ENCODE assay signal across 8 cellular contexts in the genomic region with DNA sequence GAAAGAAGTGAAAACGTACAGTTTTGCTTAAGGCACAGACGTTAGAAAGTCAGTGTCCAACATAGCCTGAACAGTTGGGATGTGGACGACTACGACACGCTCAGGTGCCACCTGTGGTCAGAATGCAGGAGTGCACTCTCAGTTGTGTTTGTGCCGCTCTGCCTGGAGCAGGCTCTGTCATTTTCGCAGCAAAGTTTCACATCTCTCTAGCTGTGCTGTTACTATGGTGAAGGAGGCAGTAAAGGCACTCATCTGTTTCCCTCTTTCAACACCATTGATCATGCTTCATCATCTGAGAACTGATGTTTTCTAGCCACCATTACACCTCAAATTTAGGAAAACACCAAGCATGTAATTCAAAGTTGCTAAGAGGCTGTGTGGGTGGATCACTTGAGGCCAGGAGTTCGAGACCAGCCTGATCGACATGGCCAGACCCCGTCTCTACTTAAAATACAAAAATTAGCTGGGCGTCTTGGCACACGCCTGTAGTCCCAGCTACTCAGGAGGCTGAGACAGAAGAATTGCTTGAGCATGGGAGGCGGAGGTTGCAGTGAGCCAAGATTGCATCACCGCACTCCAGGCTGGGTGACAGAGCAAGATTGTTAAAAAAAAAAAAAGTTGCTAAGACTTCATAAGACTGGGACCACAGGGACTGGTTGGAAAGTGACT. TPM values are rescaled to one million over a fixed set of nuclear protein-coding genes. Genes with fewer than 3 reads are reported as not detected.
DNase-seq lines count a peak whose midpoint lies in the region; ATAC-seq, FAIRE-seq and TF ChIP-seq lines count a peak whose summit lies in the region.

No MANE protein-coding gene starts in this region.

- H3K9me3 Mint-ChIP-seq in central memory CD8-positive, alpha-beta T cell = no peaks in the 10 kb centered on the region
- no peaks in the 10 kb centered on the region for H3K9me3 Mint-ChIP-seq in natural killer cell

- no peaks in the 10 kb centered on the region for H3K27me3 Mint-ChIP-seq in central memory CD8-positive, alpha-beta T cell
- H3K27me3 Mint-ChIP-seq in natural killer cell (ENCODE audit: low read depth in 2 of 2) = peaks cover 33 to 54% of the 10 kb centered on the region in 2 donors

- ATAC-seq in GM21737 (IDR thresholded peaks at IDR 0.05; ENCODE audit: unreplicated experiment) (peak; percentile 97), natural killer cell (peak; percentile 48 to 54 (median 53))
- peak; percentile 76 for ATAC-seq in central memory CD8-positive, alpha-beta T cell (replicated peaks; ENCODE audit: extremely low read depth, poor library complexity, severe bottlenecking)

- H3K4me3 Mint-ChIP-seq in central memory CD8-positive, alpha-beta T cell = no peak overlapping the region
- H3K4me3 Mint-ChIP-seq in natural killer cell = no peak overlapping the region

- WGBS in lower leg skin, 2 donors = 48 to 50% methylated on average over 14 of the region's 14 CpGs

- intact Hi-C loops in natural killer cell (cut with micrococcal nuclease) = no loop called here
- intact Hi-C loops in lower leg skin (cut with DNase I; ENCODE audit: low total_unique reads) = no loop called here

- no peak overlapping the region for H3K4me3 ChIP-seq in lower leg skin (ENCODE audit: low read depth, poor library complexity, severe bottlenecking)

- TF ChIP-seq CTCF in natural killer cell (IDR thresholded peaks at IDR 0.05) = no peak
- TF ChIP-seq CTCF in lower leg skin (IDR thresholded peaks at IDR 0.05) = no peak

- peak; percentile 96 for FAIRE-seq in HTR-8/SVneo (lab: Jason Lieb, UNC)

- TF ChIP-seq POLR2A in lower leg skin (IDR thresholded peaks at IDR 0.05) = no peak

- H3K36me3 Mint-ChIP-seq in central memory CD8-positive, alpha-beta T cell (ENCODE audit: insufficient read depth) = peaks cover 1% of the 10 kb centered on the region
- no peaks in the 10 kb centered on the region for H3K36me3 Mint-ChIP-seq in natural killer cell

- H3K27ac Mint-ChIP-seq in central memory CD8-positive, alpha-beta T cell (ENCODE audit: low read depth) = no peak overlapping the region
- H3K27ac Mint-ChIP-seq in natural killer cell = no peak overlapping the region

- peak; percentile 29 for DNase-seq in activated CD8-positive, alpha-beta memory T cell treated with anti-CD3 and anti-CD28 coated beads, Interleukin-2, amount 50 U/mL, for 4 hours
- DNase-seq in activated CD8-positive, alpha-beta memory T cell treated with anti-CD3 and anti-CD28 coated beads for 24 hours = no peak
- DNase-seq in HTR-8/SVneo (ENCODE audit: insufficient read length, low spot score) = peak; percentile 69
- DNase-seq in SK-N-DZ (ENCODE audit: low spot score) = peak; percentile 69
- no peak for DNase-seq in central memory CD8-positive, alpha-beta T cell (ENCODE audit: low spot score in 2 of 2)
- no peak for DNase-seq in natural killer cell
- no peak for DNase-seq in lower leg skin (ENCODE audit: low spot score in 2 of 2)

- peaks cover 18% of the 10 kb centered on the region for H3K4me1 Mint-ChIP-seq in central memory CD8-positive, alpha-beta T cell
- H3K4me1 Mint-ChIP-seq in natural killer cell = peaks cover 20 to 26% of the 10 kb centered on the region in 2 donors

RNA-seq across cellular contexts. Expression of a gene that starts 44.9 kb away (rescaled TPM):
- 88.2 and 90.2 TPM in 2 replicates for polyA plus RNA-seq in SK-N-DZ (2014; cell fraction: cytosol; rRNA removed)
- 33.9 and 50.2 TPM in 2 replicates for polyA plus RNA-seq in SK-N-DZ (2014; cell fraction: nucleus; rRNA removed)
- 10 to 100 TPM; 71.8 to 83.2 (median 74.5) TPM for total RNA-seq in natural killer cell
- total RNA-seq in lower leg skin = 10 to 100 TPM; 49.9 to 57.6 (median 52.1) TPM

Comparison
In these comparisons a context has a peak if more than half of its experiments do, and no peak if none do; other contexts are left out.
1. DNase-seq: peak in activated CD8-positive, alpha-beta memory T cell treated with anti-CD3 and anti-CD28 coated beads, Interleukin-2, amount 50 U/mL, for 4 hours (single experiment), HTR-8/SVneo (single experiment) and SK-N-DZ (single experiment); none in activated CD8-positive, alpha-beta memory T cell treated with anti-CD3 and anti-CD28 coated beads for 24 hours (single experiment), central memory CD8-positive, alpha-beta T cell (0 of 2), natural killer cell (single experiment) and lower leg skin (0 of 2).
2. Peak in every context shown above with its lines, with median percentiles within 50 percentile points of each other: ATAC-seq.